8 cellular contexts compared by ENCODE assay signal in genomic region chr5:119452060-119452372, GRCh38. TPM values are rescaled to one million over a fixed set of nuclear protein-coding genes. Genes with fewer than 3 reads are reported as not detected.
DNase-seq lines count a peak whose midpoint lies in the region; ATAC-seq and TF ChIP-seq lines count a peak whose summit lies in the region.

No MANE protein-coding gene starts in this region.

- peak overlapping the region; percentile 66 to 71 for H3K4me3 ChIP-seq in testis

- TF ChIP-seq POLR2A in testis (IDR thresholded peaks at IDR 0.05) = no peak

- H3K27me3 Mint-ChIP-seq in activated CD8-positive, alpha-beta memory T cell treated with anti-CD3 and anti-CD28 coated beads, Interleukin-2, amount 10 ng/mL, durations not matched to agents 7 days and 5 days = peaks cover 6% of the 10 kb centered on the region
- peaks cover 8% of the 10 kb centered on the region for H3K27me3 Mint-ChIP-seq in activated naive CD8-positive, alpha-beta T cell treated with anti-CD3 and anti-CD28 coated beads, Interleukin-2, amount 10 ng/mL, durations not matched to agents 7 days and 5 days

- intact Hi-C loops in testis (cut with DNase I; ENCODE audit: low total_unique reads) = no loop called here

- H3K27ac ChIP-seq in layer of hippocampus (ENCODE audit: low read depth, low read length) (peak overlapping the region; percentile 75), testis (peak overlapping the region; percentile 75 to 83)

- H3K4me1 Mint-ChIP-seq in activated CD8-positive, alpha-beta memory T cell treated with anti-CD3 and anti-CD28 coated beads, Interleukin-2, amount 10 ng/mL, durations not matched to agents 7 days and 5 days = peaks cover 16% of the 10 kb centered on the region
- H3K4me1 Mint-ChIP-seq in activated naive CD8-positive, alpha-beta T cell treated with anti-CD3 and anti-CD28 coated beads, Interleukin-2, amount 10 ng/mL, durations not matched to agents 7 days and 5 days = peaks cover 12% of the 10 kb centered on the region

- no peak for TF ChIP-seq CTCF in testis (IDR thresholded peaks at IDR 0.05)

- peak; percentile 1 for ATAC-seq in activated CD8-positive, alpha-beta memory T cell treated with anti-CD3 and anti-CD28 coated beads, Interleukin-2, amount 10 ng/mL, durations not matched to agents 7 days and 5 days
- no peak for ATAC-seq in activated naive CD8-positive, alpha-beta T cell treated with anti-CD3 and anti-CD28 coated beads, Interleukin-2, amount 10 ng/mL, durations not matched to agents 7 days and 5 days (ENCODE audit: low read depth)
- ATAC-seq in GM21367 (IDR thresholded peaks at IDR 0.05; ENCODE audit: unreplicated experiment) = no peak

- peaks cover 2% of the 10 kb centered on the region for H3K36me3 Mint-ChIP-seq in activated CD8-positive, alpha-beta memory T cell treated with anti-CD3 and anti-CD28 coated beads, Interleukin-2, amount 10 ng/mL, durations not matched to agents 7 days and 5 days
- peaks cover 4% of the 10 kb centered on the region for H3K36me3 Mint-ChIP-seq in activated naive CD8-positive, alpha-beta T cell treated with anti-CD3 and anti-CD28 coated beads, Interleukin-2, amount 10 ng/mL, durations not matched to agents 7 days and 5 days

- peak overlapping the region; percentile 88 for H3K4me3 Mint-ChIP-seq in activated CD8-positive, alpha-beta memory T cell treated with anti-CD3 and anti-CD28 coated beads, Interleukin-2, amount 10 ng/mL, durations not matched to agents 7 days and 5 days
- peak overlapping the region; percentile 95 for H3K4me3 Mint-ChIP-seq in activated naive CD8-positive, alpha-beta T cell treated with anti-CD3 and anti-CD28 coated beads, Interleukin-2, amount 10 ng/mL, durations not matched to agents 7 days and 5 days

- DNase-seq in activated CD8-positive, alpha-beta memory T cell treated with anti-CD3 and anti-CD28 coated beads, Interleukin-2, amount 10 ng/mL, durations not matched to agents 7 days and 5 days = no peak
- DNase-seq in activated CD8-positive, alpha-beta memory T cell treated with anti-CD3 and anti-CD28 coated beads, Interleukin-2, amount 50 U/mL, for 4 hours = no peak
- DNase-seq in activated naive CD8-positive, alpha-beta T cell treated with anti-CD3 and anti-CD28 coated beads, Interleukin-2, amount 10 ng/mL, durations not matched to agents 7 days and 5 days = no peak
- DNase-seq in testis (no peak), Ammon's horn (ENCODE audit: low spot score) (no peak), NCI-H2227 (lab: John Stamatoyannopoulos, UW; ENCODE audit: unreplicated experiment) (no peak)

- POLR2A ChIA-PET in activated naive CD8-positive, alpha-beta T cell treated with anti-CD3 and anti-CD28 coated beads, Interleukin-2, amount 10 ng/mL, durations not matched to agents 7 days and 5 days (lab: Charles Lee) = interaction anchor here (0.9 to 2.0 kb wide), 2 partner anchors 17 to 464 kb away, joined by 3 to 4 read pairs; partner anchors contain the start of gene DTWD2

- no peaks in the 10 kb centered on the region for H3K9me3 ChIP-seq in testis

- no peaks in the 10 kb centered on the region for H3K36me3 ChIP-seq in testis (ENCODE audit: low read depth, missing control alignments)

- 5 to 22% methylated on average over 5 to 6 of the region's 6 CpGs for WGBS in testis, 2 donors

- CTCF ChIA-PET in activated CD8-positive, alpha-beta memory T cell treated with anti-CD3 and anti-CD28 coated beads, Interleukin-2, amount 10 ng/mL, durations not matched to agents 7 days and 5 days (lab: Charles Lee) = interaction anchor here (1.0 to 2.0 kb wide), 4 partner anchors 17 to 464 kb away, joined by 3 to 9 read pairs (median 4); partner anchors contain the start of gene DTWD2

- H3K27me3 ChIP-seq in layer of hippocampus (ENCODE audit: control insufficient read depth, insufficient read depth, low read length) = no peaks in the 10 kb centered on the region
- H3K27me3 ChIP-seq in testis = no peaks in the 10 kb centered on the region

- H3K4me1 ChIP-seq in testis = no peaks in the 10 kb centered on the region

- H3K9me3 Mint-ChIP-seq in activated CD8-positive, alpha-beta memory T cell treated with anti-CD3 and anti-CD28 coated beads, Interleukin-2, amount 10 ng/mL, durations not matched to agents 7 days and 5 days (ENCODE audit: low read depth) = no peaks in the 10 kb centered on the region
- peaks cover 4% of the 10 kb centered on the region for H3K9me3 Mint-ChIP-seq in activated naive CD8-positive, alpha-beta T cell treated with anti-CD3 and anti-CD28 coated beads, Interleukin-2, amount 10 ng/mL, durations not matched to agents 7 days and 5 days

- H3K27ac Mint-ChIP-seq in activated CD8-positive, alpha-beta memory T cell treated with anti-CD3 and anti-CD28 coated beads, Interleukin-2, amount 10 ng/mL, durations not matched to agents 7 days and 5 days = peak overlapping the region; percentile 82
- peak overlapping the region; percentile 84 for H3K27ac Mint-ChIP-seq in activated naive CD8-positive, alpha-beta T cell treated with anti-CD3 and anti-CD28 coated beads, Interleukin-2, amount 10 ng/mL, durations not matched to agents 7 days and 5 days

RNA-seq across cellular contexts. Expression of gene HSD17B4, which starts 0.3 kb away (rescaled TPM):
- total RNA-seq in activated CD8-positive, alpha-beta memory T cell treated with anti-CD3 and anti-CD28 coated beads, Interleukin-2, amount 10 ng/mL, durations not matched to agents 7 days and 5 days = 10 to 100 TPM; 62.0 to 88.0 TPM
- total RNA-seq in activated naive CD8-positive, alpha-beta T cell treated with anti-CD3 and anti-CD28 coated beads, Interleukin-2, amount 10 ng/mL, durations not matched to agents 7 days and 5 days = 10 to 100 TPM; 80.7 to 89.5 TPM
- total RNA-seq in testis = 10 to 100 TPM; 66.1 to 78.4 TPM
- 69.1 TPM for polyA plus RNA-seq in testis (ENCODE audit: insufficient read depth, low read depth, low replicate concordance)
